Comparison of ENCODE assay signal across 8 cellular contexts in genomic region chr5:135551593-135552447, GRCh38. TPM values are rescaled to one million over a fixed set of nuclear protein-coding genes. Genes with fewer than 3 reads are reported as not detected.
DNase-seq lines count a peak whose midpoint lies in the region; ATAC-seq, FAIRE-seq and TF ChIP-seq lines count a peak whose summit lies in the region.

No MANE protein-coding gene starts in this region.

- no peaks in the 10 kb centered on the region for H3K9me3 Mint-ChIP-seq in activated naive CD4-positive, alpha-beta T cell treated with anti-CD3 and anti-CD28 coated beads for 36 hours
- no peaks in the 10 kb centered on the region for H3K9me3 Mint-ChIP-seq in progenitor cell of endocrine pancreas (ENCODE audit: low read depth)

- peak; percentile 82 for FAIRE-seq in GM19239 (lab: Jason Lieb, UNC)

- CTCF ChIA-PET in BJ (lab: Yijun Ruan, JAX): interaction anchor here (0.6 to 38.0 kb wide), 30 partner anchors 10 to 280 kb away, joined by 3 to 1147 read pairs (median 4); partner anchors contain the start of genes SLC25A48 and TIFAB
- CTCF ChIA-PET in activated naive CD4-positive, alpha-beta T cell treated with anti-CD3 and anti-CD28 coated beads for 36 hours (lab: Charles Lee): interaction anchor here (0.6 to 10.5 kb wide), 19 partner anchors 8 to 126 kb away, joined by 3 to 438 read pairs (median 6); no protein-coding TSS in a partner anchor

- H3K36me3 ChIP-seq in BJ (ENCODE audit: control insufficient read depth, insufficient read depth, low read length): no peaks in the 10 kb centered on the region

- H3K4me1 Mint-ChIP-seq in activated naive CD4-positive, alpha-beta T cell treated with anti-CD3 and anti-CD28 coated beads for 36 hours (ENCODE audit: low read depth): no peaks in the 10 kb centered on the region
- H3K4me1 Mint-ChIP-seq in progenitor cell of endocrine pancreas (ENCODE audit: low read depth): peaks cover 1% of the 10 kb centered on the region

- H3K27me3 Mint-ChIP-seq in activated naive CD4-positive, alpha-beta T cell treated with anti-CD3 and anti-CD28 coated beads for 36 hours (ENCODE audit: low read depth): peaks cover 45% of the 10 kb centered on the region
- peaks cover 66% of the 10 kb centered on the region for H3K27me3 Mint-ChIP-seq in progenitor cell of endocrine pancreas

- peak; percentile 82 for TF ChIP-seq CTCF in BJ (IDR thresholded peaks at IDR 0.05; ENCODE audit: insufficient read depth, low read depth, low read length)
- peak; percentile 95 for TF ChIP-seq CTCF in progenitor cell of endocrine pancreas (IDR thresholded peaks at IDR 0.05; ENCODE audit: unreplicated experiment)

- POLR2A ChIA-PET in BJ (lab: Charles Lee): interaction anchor here (0.6 to 1.2 kb wide), 2 partner anchors 46 to 85 kb away, joined by 3 to 4 read pairs; no protein-coding TSS in a partner anchor

- H3K4me3 Mint-ChIP-seq in activated naive CD4-positive, alpha-beta T cell treated with anti-CD3 and anti-CD28 coated beads for 36 hours: no peak overlapping the region
- H3K4me3 Mint-ChIP-seq in progenitor cell of endocrine pancreas (ENCODE audit: low read depth): no peak overlapping the region

- H3K27ac Mint-ChIP-seq in activated naive CD4-positive, alpha-beta T cell treated with anti-CD3 and anti-CD28 coated beads for 36 hours: no peak overlapping the region
- H3K27ac Mint-ChIP-seq in progenitor cell of endocrine pancreas: no peak overlapping the region

- no peak overlapping the region for H3K4me3 ChIP-seq in BJ (ENCODE audit: low read depth, low read length)

- in situ Hi-C loops in KBM-7 (cut with MboI; ENCODE audit: low pct_unique_long_range_greater_than_20kb, low sequenced_read_pairs): loop anchor here (10.0 kb wide), 1 partner anchor 87 kb away; no protein-coding TSS in a partner anchor

- peaks cover 20% of the 10 kb centered on the region for H3K27me3 ChIP-seq in BJ (ENCODE audit: control insufficient read depth, insufficient read depth, low read length)

- no peaks in the 10 kb centered on the region for H3K36me3 Mint-ChIP-seq in activated naive CD4-positive, alpha-beta T cell treated with anti-CD3 and anti-CD28 coated beads for 36 hours (ENCODE audit: low read depth)
- no peaks in the 10 kb centered on the region for H3K36me3 Mint-ChIP-seq in progenitor cell of endocrine pancreas (ENCODE audit: insufficient read depth)

- intact Hi-C loops in activated naive CD4-positive, alpha-beta T cell treated with anti-CD3 and anti-CD28 coated beads for 36 hours (cut with micrococcal nuclease): loop anchor here (1.0 kb wide), 2 partner anchors 86 to 90 kb away; no protein-coding TSS in a partner anchor

- no peak for ATAC-seq in GM21825 (IDR thresholded peaks at IDR 0.05; ENCODE audit: unreplicated experiment)

- DNase-seq in BJ (ENCODE audit: low read depth) (no peak), GM19239 (ENCODE audit: insufficient read length, low spot score) (peak; percentile 68), KBM-7 (peak; percentile 85), RPMI7951 (ENCODE audit: low read depth) (peak; percentile 60), glomerular visceral epithelial cell (ENCODE audit: extremely low spot score) (peak; percentile 73), progenitor cell of endocrine pancreas (ENCODE audit: low spot score, unreplicated experiment) (peak; percentile 67)
- peak; percentile 82 for DNase-seq in activated naive CD4-positive, alpha-beta T cell treated with anti-CD3 and anti-CD28 coated beads for 36 hours

RNA-seq across cellular contexts. Expression of gene NEUROG1, which starts 16.1 kb away (rescaled TPM):
- polyA plus RNA-seq in BJ (2011; rRNA removed): not detected in 2 replicates
- polyA minus RNA-seq in BJ (2011; rRNA and poly(A)+ RNA removed): not detected in 2 replicates
- total RNA-seq in RPMI7951 (2014; rRNA removed; shearing (Covaris generic)): not detected in 2 replicates
- total RNA-seq in activated naive CD4-positive, alpha-beta T cell treated with anti-CD3 and anti-CD28 coated beads for 36 hours: not detected
- not detected in 2 replicates for total RNA-seq in progenitor cell of endocrine pancreas

RNA-seq across cellular contexts. Expression of gene CXCL14, which starts 27.0 kb away (rescaled TPM):
- 1.5 and 1.6 TPM in 2 replicates for polyA plus RNA-seq in BJ (2011; rRNA removed)
- 0.31 TPM in 1 of 2 replicates, not detected in the other for polyA minus RNA-seq in BJ (2011; rRNA and poly(A)+ RNA removed)
- not detected in 2 replicates for total RNA-seq in RPMI7951 (2014; rRNA removed; shearing (Covaris generic))
- not detected for total RNA-seq in activated naive CD4-positive, alpha-beta T cell treated with anti-CD3 and anti-CD28 coated beads for 36 hours
- total RNA-seq in progenitor cell of endocrine pancreas: 6.1 and 10.1 TPM in 2 replicates
